In genomic region chr12:11656550-11656949, GRCh38 we compare ENCODE assay signal across 20 cellular contexts. TPM values are rescaled to one million over a fixed set of nuclear protein-coding genes. Genes with fewer than 3 reads are reported as not detected.
DNase-seq lines count a peak whose midpoint lies in the region; ATAC-seq, FAIRE-seq and TF ChIP-seq lines count a peak whose summit lies in the region.
"Had no signal": no experiment of that assay in that cellular context is flagged by ENCODE, and none has a peak within 500 bp of the region (broad histone marks: within the 10 kb centered on the region; RNA-seq: fewer than 3 reads in every experiment).

No MANE protein-coding gene starts in this region.

- peak overlapping the region; percentile 58 for H3K4me3 Mint-ChIP-seq in astrocyte (ENCODE audit: unreplicated experiment)
- H3K4me3 Mint-ChIP-seq: activated CD4-positive, alpha-beta memory T cell treated with anti-CD3 and anti-CD28 coated beads, Interleukin-2, amount 10 ng/mL, durations not matched to agents 7 days and 5 days; B cell had no signal

- no peaks in the 10 kb centered on the region for H3K27me3 ChIP-seq in astrocyte (ENCODE audit: insufficient read depth, low read length)
- H3K27me3 ChIP-seq in stomach: no peaks in the 10 kb centered on the region
- H3K27me3 ChIP-seq in ovary: no peaks in the 10 kb centered on the region
- H3K27me3 ChIP-seq: suprapubic skin had no signal

- no peak overlapping the region for H3K27ac ChIP-seq in astrocyte (ENCODE audit: low read depth, low read length)
- peak overlapping the region in 3 of 5 donors; percentile 23 to 96 (median 40) for H3K27ac ChIP-seq in stomach
- no peak overlapping the region for H3K27ac ChIP-seq in ovary
- H3K27ac ChIP-seq: GM23248, left ventricle myocardium inferior, suprapubic skin, WERI-Rb-1 had no signal

- no peaks in the 10 kb centered on the region for H3K9me3 Mint-ChIP-seq in astrocyte (ENCODE audit: unreplicated experiment)
- H3K9me3 Mint-ChIP-seq: activated CD4-positive, alpha-beta memory T cell treated with anti-CD3 and anti-CD28 coated beads, Interleukin-2, amount 10 ng/mL, durations not matched to agents 7 days and 5 days; brain had no signal

- DNase-seq in ELR (ENCODE audit: low read depth) (peak; percentile 60), astrocyte (ENCODE audit: low read depth) (no peak), kidney tubule cell (ENCODE audit: low spot score) (peak; percentile 53), stomach (no peak), ovary (no peak)
- DNase-seq: activated CD4-positive, alpha-beta memory T cell treated with anti-CD3 and anti-CD28 coated beads, Interleukin-2, amount 10 ng/mL, durations not matched to agents 7 days and 5 days; activated naive CD4-positive, alpha-beta T cell treated with anti-CD3 and anti-CD28 coated beads, Interleukin-2, amount 50 U/mL, for 16 hours; activated T-cell treated with anti-CD3 and anti-CD28 coated beads, Interleukin-2, amount 50 U/mL, for 1 hour; erythroblast; GM23248; left ventricle myocardium inferior; NCI-H2081 treated with DMSO at 0.1 percent for 48 hours; stimulated activated CD8-positive, alpha-beta memory T cell treated with anti-CD3 and anti-CD28 coated beads, Interleukin-4, amount 100 ng/mL, for 48 hours; WERI-Rb-1 had no signal

- no peaks in the 10 kb centered on the region for H3K9me3 ChIP-seq in astrocyte (ENCODE audit: insufficient read depth, low read depth, low read length)
- H3K9me3 ChIP-seq in stomach: no peaks in the 10 kb centered on the region
- no peaks in the 10 kb centered on the region for H3K9me3 ChIP-seq in ovary
- H3K9me3 ChIP-seq: left ventricle myocardium inferior, suprapubic skin had no signal

- intact Hi-C loops in stomach (cut with DNase I; ENCODE audit: low total_unique reads): no loop called here
- intact Hi-C loops in ovary (cut with DNase I): no loop called here

- WGBS in stomach, 5 donors: 80 to 92% (median 86%) methylated on average over 4 of the region's 4 CpGs
- WGBS in ovary, 3 donors: 90 to 96% (median 93%) methylated on average over 4 of the region's 4 CpGs

- H3K4me3 ChIP-seq in astrocyte (ENCODE audit: insufficient read depth, low read depth, low read length) (no peak overlapping the region), stomach (no peak overlapping the region), ovary (no peak overlapping the region)
- H3K4me3 ChIP-seq: GM23248, left ventricle myocardium inferior, suprapubic skin had no signal

- H3K4me1 ChIP-seq in astrocyte (ENCODE audit: insufficient read depth, low read length) (peaks cover 50% of the 10 kb centered on the region), stomach (peaks cover 35 to 99% (median 63%) of the 10 kb centered on the region in 4 donors), ovary (ENCODE audit: insufficient read depth) (peaks cover 5% of the 10 kb centered on the region)

- TF ChIP-seq POLR2A in stomach (IDR thresholded peaks at IDR 0.05) (no peak), ovary (IDR thresholded peaks at IDR 0.05) (no peak)

- peak overlapping the region; percentile 22 for H3K27ac Mint-ChIP-seq in astrocyte (ENCODE audit: unreplicated experiment)
- H3K27ac Mint-ChIP-seq: activated CD4-positive, alpha-beta memory T cell treated with anti-CD3 and anti-CD28 coated beads, Interleukin-2, amount 10 ng/mL, durations not matched to agents 7 days and 5 days; B cell had no signal

- no peak for TF ChIP-seq CTCF in astrocyte (IDR thresholded peaks at IDR 0.05; ENCODE audit: insufficient read depth, low read depth, low read length)
- TF ChIP-seq CTCF in stomach (IDR thresholded peaks at IDR 0.05): no peak
- no peak for TF ChIP-seq CTCF in ovary (IDR thresholded peaks at IDR 0.05)

- H3K9ac ChIP-seq in astrocyte (ENCODE audit: low read length): no peak overlapping the region
- H3K9ac ChIP-seq: GM23248 had no signal

- H3K79me2 ChIP-seq in astrocyte (ENCODE audit: insufficient read depth, low read length): peaks cover 93% of the 10 kb centered on the region

- H3K27me3 Mint-ChIP-seq in astrocyte (ENCODE audit: low read depth, unreplicated experiment): no peaks in the 10 kb centered on the region
- H3K27me3 Mint-ChIP-seq: activated CD4-positive, alpha-beta memory T cell treated with anti-CD3 and anti-CD28 coated beads, Interleukin-2, amount 10 ng/mL, durations not matched to agents 7 days and 5 days; B cell; brain had no signal

- H3K4me2 ChIP-seq in astrocyte (ENCODE audit: low read length): peak overlapping the region; percentile 20

- peaks cover 56% of the 10 kb centered on the region for H4K20me1 ChIP-seq in astrocyte (ENCODE audit: insufficient read depth, low read length)

- peaks cover 5% of the 10 kb centered on the region for H3K36me3 ChIP-seq in astrocyte (ENCODE audit: insufficient read depth, low read length)
- peaks cover 0 to 1% (median 0%) of the 10 kb centered on the region in 4 donors for H3K36me3 ChIP-seq in stomach
- H3K36me3 ChIP-seq in ovary: no peaks in the 10 kb centered on the region
- H3K36me3 ChIP-seq: left ventricle myocardium inferior, suprapubic skin, WERI-Rb-1 had no signal

- ATAC-seq in HG03457 (IDR thresholded peaks at IDR 0.05; ENCODE audit: unreplicated experiment) (no peak), GM19455 (IDR thresholded peaks at IDR 0.05; ENCODE audit: unreplicated experiment) (no peak), GM18517 (IDR thresholded peaks at IDR 0.05; ENCODE audit: unreplicated experiment) (no peak)

- TF ChIP-seq EP300 in stomach (IDR thresholded peaks at IDR 0.05): no peak
- no peak for TF ChIP-seq EP300 in ovary (IDR thresholded peaks at IDR 0.05)

- peaks cover 9% of the 10 kb centered on the region for H3K36me3 Mint-ChIP-seq in astrocyte (ENCODE audit: low read depth, unreplicated experiment)

- H3K4me1 Mint-ChIP-seq in astrocyte (ENCODE audit: low read depth, unreplicated experiment): peaks cover 65% of the 10 kb centered on the region

- FAIRE-seq in astrocyte (lab: Jason Lieb, UNC): no peak

- H2AFZ ChIP-seq in astrocyte (ENCODE audit: low read depth, low read length): no peak overlapping the region
- H2AFZ ChIP-seq: GM23248 had no signal

RNA-seq across cellular contexts. Expression of gene ETV6, which starts 7.1 kb away (rescaled TPM):
- total RNA-seq in astrocyte (41.2 and 44.6 TPM in 2 replicates), stomach (10 to 100 TPM; 11.6 to 60.3 (median 19.1) TPM), ovary (10 to 100 TPM in 6 of 7 donors, 1 to 10 TPM in 1; 6.2 to 34.6 (median 19.5) TPM)
- polyA plus RNA-seq in stomach (1 to 10 TPM; 4.1 to 7.3 (median 4.4) TPM), ovary (10 to 100 TPM in 1 of 2 donors, 1 to 10 TPM in 1; 4.4 to 11.5 TPM)

Comparison
In these comparisons a context has a peak if more than half of its experiments do, and no peak if none do; other contexts are left out.
1. DNase-seq: peak in ELR (single experiment) and kidney tubule cell (single experiment); none in astrocyte (single experiment), stomach (single experiment) and ovary (0 of 5).
2. H3K27ac ChIP-seq: peak in stomach (3 of 5); none in astrocyte (single experiment) and ovary (0 of 2).